In the genomic region with DNA sequence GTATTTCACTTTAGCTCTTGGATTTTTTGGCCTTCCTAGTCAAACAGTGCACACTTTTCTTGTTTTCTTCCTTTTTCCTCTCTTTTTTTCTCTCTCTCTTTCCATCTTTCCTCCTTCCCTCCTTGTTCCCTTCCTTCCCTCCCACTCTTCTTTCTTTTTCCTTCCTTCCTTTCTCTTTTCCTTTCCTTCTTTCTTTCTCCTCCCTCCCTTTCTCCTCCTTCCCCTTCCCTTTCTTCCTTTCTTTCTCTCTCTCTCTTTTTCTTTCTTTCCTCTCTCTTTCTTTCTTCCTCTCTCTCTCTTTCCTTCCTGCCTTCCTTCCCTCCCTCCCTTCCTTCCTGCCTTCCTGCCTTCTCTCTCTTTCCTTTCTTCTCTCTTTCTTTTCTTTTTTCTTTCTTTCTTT, we compare ENCODE assay signal across 9 cellular contexts.
"Had no signal": no experiment of that assay in that cellular context is flagged by ENCODE, and none has a peak within 500 bp of the region (broad histone marks: within the 10 kb centered on the region; RNA-seq: fewer than 3 reads in every experiment).

No MANE protein-coding gene starts in this region.

- H3K4me3 Mint-ChIP-seq: GM23338, H9, HFFc6, IgD-negative memory B cell had no signal

- H3K27me3 Mint-ChIP-seq: IgD-negative memory B cell had no signal

- H3K27ac ChIP-seq: HL-60 had no signal

- H3K4me1 Mint-ChIP-seq: GM23338, H9 had no signal

- H3K36me3 Mint-ChIP-seq: IgD-negative memory B cell had no signal

- ATAC-seq: GM23338, HepG2 had no signal

- DNase-seq: H9, HCEC 1CT, HFFc6, Kasumi-1, KG1 had no signal

- H3K27ac Mint-ChIP-seq: GM23338, HFFc6, IgD-negative memory B cell had no signal

- H3K4me3 ChIP-seq: GM23338 had no signal

- H3K9me3 Mint-ChIP-seq: GM23338, H9, HFFc6 had no signal
